Comparison of ENCODE assay signal across 24 cellular contexts in the genomic region with DNA sequence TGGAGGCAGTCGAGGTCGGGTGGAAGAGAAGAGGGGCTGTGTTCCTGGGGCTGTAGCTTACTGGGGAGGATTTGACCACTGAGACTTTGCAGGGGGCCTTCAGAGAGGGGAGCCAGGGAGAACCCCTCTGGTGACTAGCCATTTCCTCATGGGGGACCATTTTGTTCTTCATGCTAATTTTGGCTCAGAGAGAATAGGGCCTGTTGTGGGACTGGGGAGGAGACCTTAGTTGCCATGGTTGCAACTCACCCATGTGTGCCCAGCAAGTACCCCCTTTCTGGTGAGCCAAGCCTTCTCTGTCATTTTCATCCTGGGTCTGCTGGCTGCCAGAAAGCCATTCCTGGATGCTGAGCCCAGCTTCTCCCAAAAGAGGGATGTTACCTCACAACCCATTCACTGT.
DNase-seq lines count a peak whose midpoint lies in the region; FAIRE-seq and TF ChIP-seq lines count a peak whose summit lies in the region.
"Had no signal": no experiment of that assay in that cellular context is flagged by ENCODE, and none has a peak within 500 bp of the region (broad histone marks: within the 10 kb centered on the region; RNA-seq: fewer than 3 reads in every experiment).

No MANE protein-coding gene starts in this region.

- TF ChIP-seq CTCF in OCI-LY7 (conservative IDR thresholded peaks at IDR 0.05; ENCODE audit: low read length), result no peak
- TF ChIP-seq CTCF in endothelial cell (IDR thresholded peaks at IDR 0.05; ENCODE audit: unreplicated experiment), result no peak
- TF ChIP-seq CTCF in progenitor cell of endocrine pancreas (IDR thresholded peaks at IDR 0.05; ENCODE audit: unreplicated experiment), result no peak
- no peak for TF ChIP-seq CTCF in Calu3 (IDR thresholded peaks at IDR 0.05; ENCODE audit: unreplicated experiment)

- H3K36me3 ChIP-seq in BLaER1 (no peaks in the 10 kb centered on the region), OCI-LY7 (ENCODE audit: insufficient read depth, low read length) (no peaks in the 10 kb centered on the region)
- H3K36me3 ChIP-seq: HAP-1 had no signal

- H3K4me3 Mint-ChIP-seq in endothelial cell (ENCODE audit: unreplicated experiment) (peak overlapping the region; percentile 39), progenitor cell of endocrine pancreas (ENCODE audit: low read depth) (no peak overlapping the region), Calu3 (ENCODE audit: low read depth, unreplicated experiment) (no peak overlapping the region)
- H3K4me3 Mint-ChIP-seq: CD14-positive monocyte; CD8-positive, alpha-beta memory T cell had no signal

- no peaks in the 10 kb centered on the region for H3K9me3 Mint-ChIP-seq in endothelial cell (ENCODE audit: unreplicated experiment)
- H3K9me3 Mint-ChIP-seq in progenitor cell of endocrine pancreas (ENCODE audit: low read depth), result no peaks in the 10 kb centered on the region
- H3K9me3 Mint-ChIP-seq in Calu3 (ENCODE audit: low read depth, unreplicated experiment), result no peaks in the 10 kb centered on the region
- H3K9me3 Mint-ChIP-seq: CD14-positive monocyte; CD8-positive, alpha-beta memory T cell had no signal

- peaks cover 9% of the 10 kb centered on the region for H3K4me1 ChIP-seq in BLaER1
- H3K4me1 ChIP-seq in OCI-LY7 (ENCODE audit: insufficient read depth, low read length, poor library complexity, severe bottlenecking), result peaks cover 17% of the 10 kb centered on the region

- H3K27me3 Mint-ChIP-seq in endothelial cell (ENCODE audit: unreplicated experiment) (peaks cover 21% of the 10 kb centered on the region), progenitor cell of endocrine pancreas (no peaks in the 10 kb centered on the region), Calu3 (ENCODE audit: unreplicated experiment) (no peaks in the 10 kb centered on the region)
- H3K27me3 Mint-ChIP-seq: CD8-positive, alpha-beta memory T cell had no signal

- no peak overlapping the region for H3K9ac ChIP-seq in BLaER1
- H3K9ac ChIP-seq: KMS-11 had no signal

- H3K4me2 ChIP-seq in BLaER1 (peak overlapping the region; percentile 26), OCI-LY7 (ENCODE audit: low read length) (peak overlapping the region; percentile 6; the same call in 1 of the 2 replicates)
- H3K4me2 ChIP-seq: A549, KMS-11 had no signal

- no peaks in the 10 kb centered on the region for H3K27me3 ChIP-seq in BLaER1

- H3K79me2 ChIP-seq in OCI-LY7 (ENCODE audit: insufficient read depth, low read depth, low read length), result no peaks in the 10 kb centered on the region

- no peaks in the 10 kb centered on the region for H3K9me2 ChIP-seq in OCI-LY7 (ENCODE audit: insufficient read depth, low read length)

- H3K27ac Mint-ChIP-seq in endothelial cell (ENCODE audit: unreplicated experiment), result no peak overlapping the region
- peak overlapping the region; percentile 73 for H3K27ac Mint-ChIP-seq in progenitor cell of endocrine pancreas
- H3K27ac Mint-ChIP-seq in Calu3 (ENCODE audit: unreplicated experiment), result no peak overlapping the region

- H3K4me3 ChIP-seq in BLaER1 (no peak overlapping the region), OCI-LY7 (ENCODE audit: low read depth, low read length, poor library complexity, severe bottlenecking) (no peak overlapping the region)
- H3K4me3 ChIP-seq: A549, HAP-1, SK-N-MC had no signal

- H4K20me1 ChIP-seq in BLaER1 (peaks cover 7% of the 10 kb centered on the region; the same call in 1 of the 2 replicates), OCI-LY7 (ENCODE audit: insufficient read depth, low read length) (no peaks in the 10 kb centered on the region)

- DNase-seq in OCI-LY7 (ENCODE audit: low spot score) (no peak), endothelial cell (ENCODE audit: low spot score) (no peak), progenitor cell of endocrine pancreas (ENCODE audit: low spot score, unreplicated experiment) (no peak), Calu3 (no peak), NCI-H128 (lab: John Stamatoyannopoulos, UW; ENCODE audit: unreplicated experiment) (no peak), urothelium cell line (ENCODE audit: low spot score) (no peak)
- DNase-seq: CD8-positive, alpha-beta memory T cell; GF-D8; GOT3; MM.1S; NCI-H1436; NCI-H187; NCI-H2081 treated with DMSO at 0.1 percent for 48 hours; NCI-H2171; NCI-H226; SIG-M5 had no signal

- intact Hi-C loops in OCI-LY7 (cut with micrococcal nuclease; ENCODE audit: unreplicated experiment), result no loop called here
- intact Hi-C loops in Calu3 (cut with micrococcal nuclease; ENCODE audit: unreplicated experiment), result no loop called here

- H3K36me3 Mint-ChIP-seq in endothelial cell (ENCODE audit: low read depth, unreplicated experiment), result peaks cover 38% of the 10 kb centered on the region
- H3K36me3 Mint-ChIP-seq in progenitor cell of endocrine pancreas (ENCODE audit: insufficient read depth), result no peaks in the 10 kb centered on the region
- H3K36me3 Mint-ChIP-seq in Calu3 (ENCODE audit: insufficient read depth, unreplicated experiment), result peaks cover 3% of the 10 kb centered on the region

- CTCF ChIA-PET in OCI-LY7 (lab: Charles Lee; ENCODE audit: unreplicated experiment), result no interaction called here
- CTCF ChIA-PET in Calu3 (lab: Charles Lee), result no interaction called here

- H2AFZ ChIP-seq in OCI-LY7 (ENCODE audit: low read length), result no peak overlapping the region

- no TSS peak for BruUV-seq in OCI-LY7 (replicated peaks; lab: Mats Ljungman, UMichigan)
- BruUV-seq in Calu3 (replicated peaks; lab: Mats Ljungman, UMichigan), result no TSS peak

- H3K4me1 Mint-ChIP-seq in endothelial cell (ENCODE audit: unreplicated experiment) (peaks cover 31% of the 10 kb centered on the region), progenitor cell of endocrine pancreas (ENCODE audit: low read depth) (peaks cover 18% of the 10 kb centered on the region), Calu3 (ENCODE audit: low read depth, unreplicated experiment) (peaks cover 2% of the 10 kb centered on the region)

- H3K9me3 ChIP-seq in BLaER1, result no peaks in the 10 kb centered on the region
- no peaks in the 10 kb centered on the region for H3K9me3 ChIP-seq in OCI-LY7 (ENCODE audit: low read length)
- H3K9me3 ChIP-seq: A549, HAP-1 had no signal

- FAIRE-seq in urothelium cell line (lab: Jason Lieb, UNC), result no peak
- FAIRE-seq: A549, GM12891, RCC 7860 had no signal

- H3K27ac ChIP-seq in BLaER1 (no peak overlapping the region), OCI-LY7 (ENCODE audit: low read depth, low read length, poor library complexity, severe bottlenecking) (no peak overlapping the region)
- H3K27ac ChIP-seq: A549, KMS-11, SK-N-MC had no signal

- POLR2A ChIA-PET in OCI-LY7 (lab: Charles Lee), result interaction anchor here (1.0 kb wide), 1 partner anchor 18 kb away, joined by 3 read pairs; no protein-coding TSS in a partner anchor
